7 cellular contexts compared by ENCODE assay signal in the genomic region with DNA sequence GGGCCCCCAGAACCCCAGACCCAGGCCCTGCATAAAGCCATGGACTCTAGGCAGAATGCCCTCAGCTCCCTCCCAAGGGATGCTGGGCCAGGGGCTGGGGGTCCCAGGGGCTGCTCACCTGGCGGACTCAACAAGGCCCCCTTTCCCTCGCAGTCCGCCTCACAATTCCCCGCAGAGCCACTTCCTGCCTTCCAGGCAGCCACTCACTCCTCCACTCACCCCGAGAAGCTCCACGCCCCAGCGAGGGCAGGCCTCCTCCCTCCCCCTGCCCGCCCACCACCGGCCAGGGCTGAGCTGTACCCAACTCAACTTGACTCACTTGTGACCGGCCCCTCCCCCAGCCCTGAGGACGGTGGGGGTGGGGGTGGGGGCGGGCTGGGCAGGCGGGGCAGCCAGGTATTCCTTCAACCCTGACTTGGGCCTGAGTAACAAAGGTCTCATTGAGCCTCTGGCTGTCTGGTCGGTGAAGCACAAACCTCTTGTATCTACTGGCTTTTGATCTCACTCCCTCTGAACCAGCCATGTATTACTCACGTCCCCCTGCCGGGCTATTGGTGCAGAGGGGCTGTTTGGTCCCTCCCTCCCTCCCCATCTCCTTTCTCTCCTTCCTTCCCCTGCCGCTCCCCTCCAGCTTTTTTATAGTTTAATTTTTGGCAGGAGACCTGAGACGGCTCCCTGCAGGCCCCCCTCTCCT. TPM values are rescaled to one million over a fixed set of nuclear protein-coding genes. Genes with fewer than 3 reads are reported as not detected.
A peak's percentile ranks its signal among the peaks of the same experiment; 100 is the strongest.
DNase-seq lines count a peak whose midpoint lies in the region; FAIRE-seq and TF ChIP-seq lines count a peak whose summit lies in the region.

No MANE protein-coding gene starts in this region.

- WGBS in GM23248 (ENCODE audit: low coverage in 1 of 2, low lambda C conversion rate in 2 of 2, missing lambda C conversion rate in 2 of 2), 2 experiments: 23 to 24% methylated on average over 5 to 18 of the region's 18 CpGs
- WGBS in H1 (ENCODE audit: extremely low coverage in 1 of 2, insufficient coverage in 1 of 2, insufficient read length in 1 of 2, insufficient replicate concordance in 2 of 2, low coverage in 1 of 2, low lambda C conversion rate in 2 of 2, missing lambda C conversion rate in 1 of 2), 2 experiments: 3% methylated on average over 7 of the region's 18 CpGs; no CpG with 5 or more reads in 1 of the 2 experiments

- no peaks in the 10 kb centered on the region for H3K36me3 ChIP-seq in GM23248 (ENCODE audit: low read depth)
- H3K36me3 ChIP-seq in Peyer's patch: no peaks in the 10 kb centered on the region
- peaks cover 0 to 10% (median 1%) of the 10 kb centered on the region in 4 experiments; a peak in 2 of 8 replicates for H3K36me3 ChIP-seq in H1 (ENCODE audit: control insufficient read depth in 2 of 4, insufficient read depth in 4 of 4, low read length in 3 of 4)

- CTCF ChIA-PET in H1 (lab: Charles Lee; ENCODE audit: partially characterized antibody): interaction anchor here (0.6 to 30.2 kb wide), 9 partner anchors 7 to 177 kb away, joined by 3 to 767 read pairs (median 5); partner anchors contain the start of gene LEMD1

- H3K18ac ChIP-seq in H1 (ENCODE audit: extremely low read depth, low read length): peak overlapping the region; percentile 97; the same call in 1 of the 2 replicates

- no peak overlapping the region for H2BK120ac ChIP-seq in H1 (replicated peaks; ENCODE audit: low read depth, low read length)

- H3K4me2 ChIP-seq in GM23248 (ENCODE audit: unreplicated experiment) (peak overlapping the region; percentile 32), H1 (ENCODE audit: insufficient read depth in 1 of 2, low read depth in 2 of 2, low read length in 2 of 2) (peak overlapping the region; percentile 74 to 80)

- DNase-seq in GM23248: peak; percentile 66
- DNase-seq in Peyer's patch: peak in 2 of 3 donors; percentile 86 to 92
- peak in 1 of 2 experiments; percentile 77 for DNase-seq in H1 (ENCODE audit: low read depth in 1 of 2, low spot score in 2 of 2)
- DNase-seq in SHP77 treated with DMSO at 0.1 percent for 48 hours (lab: John Stamatoyannopoulos, UW): no peak
- no peak for DNase-seq in coronary artery (ENCODE audit: low spot score)
- no peak for DNase-seq in putamen (ENCODE audit: low spot score)

- H3K56ac ChIP-seq in H1 (replicated peaks; ENCODE audit: insufficient read length, low read depth, low read length): peak overlapping the region; percentile 17

- H4K5ac ChIP-seq in H1 (ENCODE audit: insufficient read length, low read depth, low read length): no peak overlapping the region

- H2BK20ac ChIP-seq in H1 (ENCODE audit: low read length): no peak overlapping the region

- 0 out of 2 replicates have a peak overlapping the region, but pooled peaks have one; percentile 51 for H4K8ac ChIP-seq in H1 (ENCODE audit: extremely low read depth, insufficient read depth, low read length)

- peak overlapping the region; percentile 92; the same call in 1 of the 2 replicates for H2BK5ac ChIP-seq in H1 (ENCODE audit: low read depth, low read length)

- TF ChIP-seq CTCF in Peyer's patch (IDR thresholded peaks at IDR 0.05): peak in 1 of 6 experiments; percentile 11
- peak in 1 of 3 experiments; percentile 4; a peak in 1 of 4 replicates for TF ChIP-seq CTCF in H1 (IDR thresholded peaks at IDR 0.05; ENCODE audit: control extremely low read depth in 1 of 3, insufficient read depth in 1 of 3, low read depth in 1 of 3, low read length in 3 of 3)
- no peak for TF ChIP-seq CTCF in coronary artery (IDR thresholded peaks at IDR 0.05)

- H4K20me1 ChIP-seq in GM23248 (ENCODE audit: insufficient read depth) (no peaks in the 10 kb centered on the region), H1 (replicated peaks in 1 of 2; ENCODE audit: control insufficient read depth in 1 of 2, insufficient read depth in 2 of 2, low read length in 2 of 2) (peaks cover 4 to 14% of the 10 kb centered on the region in 2 experiments)

- H3K9me2 ChIP-seq in GM23248 (ENCODE audit: insufficient read depth): no peaks in the 10 kb centered on the region

- peak overlapping the region; percentile 99; the same call in 1 of the 2 replicates for H2BK12ac ChIP-seq in H1 (ENCODE audit: low read depth, low read length)

- in situ Hi-C loops in GM23248 (cut with MboI): no loop called here

- no peaks in the 10 kb centered on the region for H3F3A ChIP-seq in GM23248 (ENCODE audit: insufficient read depth)

- TF ChIP-seq EP300 in H1 (IDR thresholded peaks at IDR 0.05; ENCODE audit: borderline replicate concordance in 1 of 2, low read depth in 2 of 2, low read length in 2 of 2): no peak

- TF ChIP-seq POLR2A in Peyer's patch (IDR thresholded peaks at IDR 0.05) (peak in 1 of 2 donors; percentile 46), H1 (IDR thresholded peaks at IDR 0.05; ENCODE audit: control extremely low read depth in 1 of 2, low read depth in 2 of 2, low read length in 2 of 2) (peak in 1 of 2 experiments; percentile 45; a peak in 1 of 3 replicates)

- no peak overlapping the region for H2AFZ ChIP-seq in GM23248
- H2AFZ ChIP-seq in H1 (ENCODE audit: low read length): no peak overlapping the region

- H3K4ac ChIP-seq in H1 (replicated peaks; ENCODE audit: insufficient read length, low read depth, low read length): no peak overlapping the region

- no peak overlapping the region for H3K14ac ChIP-seq in H1 (ENCODE audit: insufficient read length)

- H3K4me3 ChIP-seq in GM23248 (peak overlapping the region; percentile 12; the same call in 1 of the 2 replicates), Peyer's patch (peak overlapping the region in 2 of 4 donors; percentile 41 to 45), H1 (ENCODE audit: extremely low read depth in 1 of 4, insufficient read depth in 2 of 4, low read depth in 3 of 4, low read length in 4 of 4) (peak overlapping the region; percentile 14 to 52 (median 28); a peak in 5 of 8 replicates), skin epidermis (peak overlapping the region; percentile 8 to 26 (median 21)), coronary artery (no peak overlapping the region)

- FAIRE-seq in H1 (lab: Jason Lieb, UNC): peak; percentile 28

- H2BK15ac ChIP-seq in H1 (ENCODE audit: low read length): no peak overlapping the region

- POLR2A ChIA-PET in H1 (lab: Charles Lee; ENCODE audit: partially characterized antibody): interaction anchor here (1.0 to 13.3 kb wide), 14 partner anchors 6 to 151 kb away, joined by 3 to 220 read pairs (median 5); partner anchors contain the start of gene BLACAT1

- peak overlapping the region; percentile 97; the same call in 1 of the 2 replicates for H2AK5ac ChIP-seq in H1 (ENCODE audit: low read depth, low read length)

- H3K79me2 ChIP-seq in GM23248 (ENCODE audit: insufficient read depth) (no peaks in the 10 kb centered on the region), H1 (ENCODE audit: control insufficient read depth in 1 of 2, insufficient read depth in 2 of 2, low read length in 2 of 2) (peaks cover 0 to 11% of the 10 kb centered on the region in 2 experiments; a peak in 2 of 4 replicates)

- peaks cover 3% of the 10 kb centered on the region; the same call in 1 of the 2 replicates for H3K79me1 ChIP-seq in H1 (ENCODE audit: low read depth, low read length)

- H4K91ac ChIP-seq in H1 (replicated peaks; ENCODE audit: insufficient read length, low read length): no peak overlapping the region

- H3K27me3 ChIP-seq in GM23248 (replicated peaks; ENCODE audit: insufficient read depth) (peaks cover 38% of the 10 kb centered on the region), Peyer's patch (peaks cover 0 to 13% of the 10 kb centered on the region in 2 donors), H1 (replicated peaks in 1 of 4; ENCODE audit: control insufficient read depth in 3 of 4, extremely low read depth in 1 of 4, insufficient read depth in 3 of 4, low read length in 3 of 4) (peaks cover 0 to 5% (median 1%) of the 10 kb centered on the region in 4 experiments; a peak in 2 of 7 replicates)

- H3K27ac ChIP-seq in GM23248: no peak overlapping the region
- peak overlapping the region in 3 of 4 donors; percentile 25 to 71 (median 61) for H3K27ac ChIP-seq in Peyer's patch
- H3K27ac ChIP-seq in H1 (ENCODE audit: low read depth, low read length): no peak overlapping the region; the same call in 1 of the 2 replicates
- H3K27ac ChIP-seq in skin epidermis: peak overlapping the region in 16 of 21 experiments; percentile 28 to 84 (median 62)
- H3K27ac ChIP-seq in coronary artery: no peak overlapping the region

- no peak overlapping the region for H3K23ac ChIP-seq in H1 (ENCODE audit: insufficient read length)

- H3K9me3 ChIP-seq in GM23248 (ENCODE audit: low read depth) (no peaks in the 10 kb centered on the region), Peyer's patch (no peaks in the 10 kb centered on the region), H1 (ENCODE audit: insufficient read depth in 2 of 2, low read depth in 1 of 2, low read length in 1 of 2) (no peaks in the 10 kb centered on the region)

- peaks cover 7% of the 10 kb centered on the region; the same call in 1 of the 2 replicates for H3K23me2 ChIP-seq in H1 (ENCODE audit: low read depth, low read length)

- TF ChIP-seq RAD21 in H1 (IDR thresholded peaks at IDR 0.05 in 1 of 2, conservative IDR thresholded peaks at IDR 0.05 in 1 of 2; ENCODE audit: low read depth in 2 of 2, low read length in 2 of 2): no peak

- H3K9ac ChIP-seq in GM23248 (no peak overlapping the region), H1 (replicated peaks in 1 of 4; ENCODE audit: extremely low read depth in 1 of 4, low read depth in 3 of 4, low read length in 3 of 4) (peak overlapping the region in 1 of 4 experiments; percentile 33; a peak in 1 of 7 replicates)

- H3K4me1 ChIP-seq in GM23248 (ENCODE audit: insufficient read depth) (peaks cover 7% of the 10 kb centered on the region; the same call in 1 of the 2 replicates), Peyer's patch (peaks cover 0 to 15% (median 3%) of the 10 kb centered on the region in 4 donors), H1 (replicated peaks in 1 of 4; ENCODE audit: control insufficient read depth in 3 of 4, insufficient read depth in 4 of 4, low read length in 3 of 4) (peaks cover 46 to 88% (median 62%) of the 10 kb centered on the region in 4 experiments)

RNA-seq across cellular contexts. Expression of gene BLACAT1, which starts 5.9 kb away (rescaled TPM):
- total RNA-seq in GM23248 (2014; rRNA removed; shearing (Covaris generic)): not detected in 2 replicates
- polyA plus RNA-seq in GM23248 (2016; fragmentation: Nextera tagmentation; extraction: Ambion mirVana) (not detected in 2 replicates), H1 (2011; rRNA removed) (6.3 and 10.5 TPM in 2 replicates)
- 1 to 10 TPM in 2 of 4 donors, under 1 TPM in 1, not detected in 1; 0.53 to 3.6 (median 1.5) TPM for total RNA-seq in Peyer's patch
- total RNA-seq in H1 (2021; fragmentation: NEBNext Ultra II Directional; extraction: Animal tissue kit (Norgen Biotek cat#: 25700)): 3.5 and 3.8 TPM in 2 replicates
- 7.2 TPM for polyA plus RNA-seq in H1 (2011; cell fraction: cytosol; rRNA removed)
- polyA plus RNA-seq in H1 (2011; cell fraction: nucleus; rRNA removed): 18.7 TPM
- 6.7 to 8.3 TPM (median 7.4 TPM) in 4 replicates for polyA plus RNA-seq in H1 (2012, experiment 1 of 2)
- 5.7 TPM for polyA plus RNA-seq in H1 (2012, experiment 2 of 2)
- polyA plus RNA-seq in H1 (2013, experiment 1 of 2): 3.9 TPM
- polyA plus RNA-seq in H1 (2013, experiment 2 of 2): 3.9 TPM
- 13.1 and 19.7 TPM in 2 replicates for polyA minus RNA-seq in H1 (2011; rRNA and poly(A)+ RNA removed)
- 4.6 TPM for polyA minus RNA-seq in H1 (2011; cell fraction: cytosol; rRNA and poly(A)+ RNA removed)
- polyA minus RNA-seq in H1 (2011; cell fraction: nucleus; rRNA and poly(A)+ RNA removed): 11.3 TPM

RNA-seq across cellular contexts. Expression of gene LEMD1, which starts 28.0 kb away (rescaled TPM):
- not detected in 2 replicates for total RNA-seq in GM23248 (2014; rRNA removed; shearing (Covaris generic))
- polyA plus RNA-seq in GM23248 (2016; fragmentation: Nextera tagmentation; extraction: Ambion mirVana) (not detected in 2 replicates), H1 (2011; rRNA removed) (10.0 and 10.8 TPM in 2 replicates)
- 1 to 10 TPM in 2 of 4 donors, not detected in 2; 2.4 to 3.7 TPM for total RNA-seq in Peyer's patch
- total RNA-seq in H1 (2021; fragmentation: NEBNext Ultra II Directional; extraction: Animal tissue kit (Norgen Biotek cat#: 25700)): 9.7 and 10.5 TPM in 2 replicates
- polyA plus RNA-seq in H1 (2011; cell fraction: cytosol; rRNA removed): 10.9 TPM
- 23.6 TPM for polyA plus RNA-seq in H1 (2011; cell fraction: nucleus; rRNA removed)
- 10.3 to 15.4 TPM (median 12.6 TPM) in 4 replicates for polyA plus RNA-seq in H1 (2012, experiment 1 of 2)
- polyA plus RNA-seq in H1 (2012, experiment 2 of 2): 7.8 TPM
- polyA plus RNA-seq in H1 (2013, experiment 1 of 2): 6.0 TPM
- 5.7 TPM for polyA plus RNA-seq in H1 (2013, experiment 2 of 2)
- 14.7 and 17.6 TPM in 2 replicates for polyA minus RNA-seq in H1 (2011; rRNA and poly(A)+ RNA removed)
- polyA minus RNA-seq in H1 (2011; cell fraction: cytosol; rRNA and poly(A)+ RNA removed): 13.7 TPM
- polyA minus RNA-seq in H1 (2011; cell fraction: nucleus; rRNA and poly(A)+ RNA removed): 13.6 TPM

RNA-seq across cellular contexts. Expression of gene CDK18, which starts 54.6 kb away (rescaled TPM):
- not detected in 2 replicates for total RNA-seq in GM23248 (2014; rRNA removed; shearing (Covaris generic))
- polyA plus RNA-seq in GM23248 (2016; fragmentation: Nextera tagmentation; extraction: Ambion mirVana) (not detected in 2 replicates), H1 (2011; rRNA removed) (31.2 and 50.3 TPM in 2 replicates)
- 100 to 1,000 TPM in 1 of 4 donors, 10 to 100 TPM in 3; 47.0 to 126 (median 80.7) TPM for total RNA-seq in Peyer's patch
- 40.9 and 44.0 TPM in 2 replicates for total RNA-seq in H1 (2021; fragmentation: NEBNext Ultra II Directional; extraction: Animal tissue kit (Norgen Biotek cat#: 25700))
- polyA plus RNA-seq in H1 (2011; cell fraction: cytosol; rRNA removed): 19.7 TPM
- 102 TPM for polyA plus RNA-seq in H1 (2011; cell fraction: nucleus; rRNA removed)
- polyA plus RNA-seq in H1 (2012, experiment 1 of 2): 35.9 to 57.1 TPM (median 46.6 TPM) in 4 replicates
- 29.8 TPM for polyA plus RNA-seq in H1 (2012, experiment 2 of 2)
- 31.5 TPM for polyA plus RNA-seq in H1 (2013, experiment 1 of 2)
- polyA plus RNA-seq in H1 (2013, experiment 2 of 2): 31.7 TPM
- 37.0 and 48.0 TPM in 2 replicates for polyA minus RNA-seq in H1 (2011; rRNA and poly(A)+ RNA removed)
- 25.8 TPM for polyA minus RNA-seq in H1 (2011; cell fraction: cytosol; rRNA and poly(A)+ RNA removed)
- 61.8 TPM for polyA minus RNA-seq in H1 (2011; cell fraction: nucleus; rRNA and poly(A)+ RNA removed)

Comparison
In these comparisons a context has a peak if more than half of its experiments do, and no peak if none do; other contexts are left out.
1. DNase-seq: peak in GM23248 (single experiment) and Peyer's patch (2 of 3); none in SHP77 treated with DMSO at 0.1 percent for 48 hours (single experiment), coronary artery (single experiment) and putamen (single experiment).
2. H3K27ac ChIP-seq: peak in Peyer's patch (3 of 4) and skin epidermis (16 of 21); none in GM23248 (single experiment), H1 (single experiment) and coronary artery (0 of 2).
3. RNA of gene CDK18, which starts 54.6 kb away (total RNA-seq): 47.0 to 126 TPM in Peyer's patch and 40.9 to 44.0 TPM in H1; not detected in GM23248; every median in the first group is over 10 times any median in the second.